In the genomic region with DNA sequence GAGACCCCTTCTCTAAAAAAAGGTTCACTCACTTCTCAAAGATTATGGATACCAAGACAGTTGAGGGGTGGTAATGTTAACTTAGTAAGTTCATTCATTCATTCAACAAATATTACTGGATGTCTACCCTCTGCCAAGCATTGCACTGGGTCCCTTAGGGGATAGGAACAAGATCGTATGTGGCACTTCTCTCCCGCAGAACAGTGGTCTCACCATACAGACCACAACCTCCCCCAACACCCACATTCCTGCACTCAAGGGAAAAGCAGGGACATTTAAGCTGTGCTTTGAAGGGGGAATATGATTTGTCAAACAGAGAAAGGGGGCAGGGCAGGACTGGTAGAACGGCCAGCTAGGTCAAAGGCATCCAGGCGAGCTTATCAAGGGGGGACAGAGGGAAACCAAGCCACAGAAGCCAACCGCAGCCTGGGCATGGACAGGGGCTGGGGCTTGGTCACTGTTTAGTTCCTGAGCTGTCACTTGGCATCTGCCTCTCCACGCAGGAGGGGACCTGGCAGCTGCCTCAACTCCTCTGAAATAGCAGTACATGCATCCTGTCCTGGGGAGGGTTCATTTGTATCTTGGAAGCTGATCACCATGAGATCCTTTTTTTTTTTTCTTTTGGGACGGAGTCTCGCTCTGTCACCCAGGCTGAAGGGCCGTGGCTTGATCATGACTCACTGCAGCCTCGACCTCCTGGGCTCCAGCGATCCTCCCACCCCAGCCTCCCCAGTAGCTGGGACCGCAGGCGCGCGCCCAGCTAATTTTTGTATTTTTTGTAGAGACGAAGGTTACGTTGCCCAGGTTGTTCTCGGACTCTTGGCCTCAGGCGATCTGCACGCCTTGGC, we compare ENCODE assay signal across 1 cellular context.
TF ChIP-seq lines count a peak whose summit lies in the region.

No MANE protein-coding gene starts in this region.

TF ChIP-seq in K562, 482 proteins besides CTCF, POLR2A, EP300 and RAD21 (continued from another document):
- peak; percentile 74; the same call in 1 of the 2 replicates for TF ChIP-seq JUN (IDR thresholded peaks at IDR 0.05; ENCODE audit: borderline replicate concordance, low read depth, low read length)
- TF ChIP-seq JUN (CRISPR knock-in tag; IDR thresholded peaks at IDR 0.05; ENCODE audit: borderline replicate concordance): no peak
- TF ChIP-seq LARP7 (IDR thresholded peaks at IDR 0.05): no peak; the same call in 1 of the 2 replicates
- 0 out of 2 replicates have a peak, but pooled peaks have one; percentile 23 for TF ChIP-seq L3MBTL2 (IDR thresholded peaks at IDR 0.05)
- 0 out of 2 replicates have a peak, but pooled peaks have one; percentile 43 for TF ChIP-seq MYNN (IDR thresholded peaks at IDR 0.05)
- no peak for TF ChIP-seq MYNN (CRISPR knock-in tag; IDR thresholded peaks at IDR 0.05)
- TF ChIP-seq FOSL1 (tag; conservative IDR thresholded peaks at IDR 0.05): peak; percentile 86
- peak; percentile 59 for TF ChIP-seq CBFA2T3 (IDR thresholded peaks at IDR 0.05)
- peak; percentile 60; the same call in 1 of the 2 replicates for TF ChIP-seq LCOR (CRISPR knock-in tag; IDR thresholded peaks at IDR 0.05)
- no peak for TF ChIP-seq NFATC3 (IDR thresholded peaks at IDR 0.05)
- no peak for TF ChIP-seq FUS (optimal IDR thresholded peaks at IDR 0.05; ENCODE audit: low read depth, low read length)
